ENCODE assay signal across 8 cellular contexts in genomic region chr20:45011108-45011526, GRCh38. TPM values are rescaled to one million over a fixed set of nuclear protein-coding genes. Genes with fewer than 3 reads are reported as not detected.
A peak's percentile ranks its signal among the peaks of the same experiment; 100 is the strongest.
DNase-seq lines count a peak whose midpoint lies in the region; ATAC-seq and TF ChIP-seq lines count a peak whose summit lies in the region.

No MANE protein-coding gene starts in this region.

- H3K4me3 ChIP-seq in BJ (ENCODE audit: low read depth, low read length), result no peak overlapping the region
- H3K4me3 ChIP-seq in fibroblast of mammary gland (ENCODE audit: control insufficient read depth, low read depth, low read length), result no peak overlapping the region
- H3K4me3 ChIP-seq in neuronal stem cell (ENCODE audit: low read length in 2 of 2), result no peak overlapping the region
- H3K4me3 ChIP-seq in upper lobe of right lung, result no peak overlapping the region

- H3K36me3 Mint-ChIP-seq in activated T-cell treated with anti-CD3 and anti-CD28 coated beads, Interleukin-2, amount 50 U/mL, for 24 hours (ENCODE audit: low read depth), result peaks cover 87% of the 10 kb centered on the region

- no peak overlapping the region for H3K14ac ChIP-seq in neuronal stem cell (ENCODE audit: low read length)

- ATAC-seq in upper lobe of right lung, result peak; percentile 75
- no peak for ATAC-seq in GM21737 (IDR thresholded peaks at IDR 0.05; ENCODE audit: unreplicated experiment)

- no peaks in the 10 kb centered on the region for H3K27me3 Mint-ChIP-seq in activated T-cell treated with anti-CD3 and anti-CD28 coated beads, Interleukin-2, amount 50 U/mL, for 24 hours

- H4K8ac ChIP-seq in neuronal stem cell (ENCODE audit: low read depth, low read length), result no peak overlapping the region

- DNase-seq in BJ (ENCODE audit: low read depth) (no peak), HCEC 1CT (peak; percentile 81), NCI-H774 (lab: John Stamatoyannopoulos, UW) (peak; percentile 9), fibroblast of mammary gland (ENCODE audit: low read depth) (peak; percentile 75), neuronal stem cell (ENCODE audit: low spot score) (peak; percentile 36), upper lobe of right lung (no peak)
- no peak for DNase-seq in activated T-cell treated with anti-CD3 and anti-CD28 coated beads, Interleukin-2, amount 50 U/mL, for 24 hours

- peak overlapping the region; percentile 62 for H3K27ac Mint-ChIP-seq in activated T-cell treated with anti-CD3 and anti-CD28 coated beads, Interleukin-2, amount 50 U/mL, for 24 hours

- H3K4me3 Mint-ChIP-seq in activated T-cell treated with anti-CD3 and anti-CD28 coated beads, Interleukin-2, amount 50 U/mL, for 24 hours, result no peak overlapping the region

- H3K36me3 ChIP-seq in BJ (ENCODE audit: control insufficient read depth, insufficient read depth, low read length), result peaks cover 2% of the 10 kb centered on the region; the same call in 1 of the 2 replicates
- peaks cover 2 to 42% of the 10 kb centered on the region in 2 donors for H3K36me3 ChIP-seq in neuronal stem cell (replicated peaks in 1 of 2; ENCODE audit: control insufficient read depth in 2 of 2, insufficient read depth in 2 of 2, low read length in 2 of 2)
- H3K36me3 ChIP-seq in upper lobe of right lung, result peaks cover 85% of the 10 kb centered on the region

- H3K27me3 ChIP-seq in BJ (ENCODE audit: control insufficient read depth, insufficient read depth, low read length), result no peaks in the 10 kb centered on the region
- H3K27me3 ChIP-seq in neuronal stem cell (ENCODE audit: control insufficient read depth in 3 of 3, insufficient read depth in 3 of 3, low read depth in 1 of 3, low read length in 3 of 3), result no peaks in the 10 kb centered on the region
- H3K27me3 ChIP-seq in upper lobe of right lung, result no peaks in the 10 kb centered on the region

- no peak overlapping the region for H2AFZ ChIP-seq in neuronal stem cell (ENCODE audit: low read length)

- H3K9me3 Mint-ChIP-seq in activated T-cell treated with anti-CD3 and anti-CD28 coated beads, Interleukin-2, amount 50 U/mL, for 24 hours, result no peaks in the 10 kb centered on the region

- no peak overlapping the region for H3K18ac ChIP-seq in neuronal stem cell (ENCODE audit: low read length)

- H3K23ac ChIP-seq in neuronal stem cell (ENCODE audit: low read depth, low read length, poor library complexity), result no peak overlapping the region

- no peak overlapping the region for H2BK12ac ChIP-seq in neuronal stem cell (ENCODE audit: low read length)

- H3K4ac ChIP-seq in neuronal stem cell (ENCODE audit: low read length), result no peak overlapping the region

- no peaks in the 10 kb centered on the region for H3K9me3 ChIP-seq in neuronal stem cell (replicated peaks in 1 of 2; ENCODE audit: control insufficient read depth in 2 of 2, insufficient read depth in 1 of 2, low read depth in 1 of 2, low read length in 2 of 2)
- no peaks in the 10 kb centered on the region for H3K9me3 ChIP-seq in upper lobe of right lung

- H3K4me1 Mint-ChIP-seq in activated T-cell treated with anti-CD3 and anti-CD28 coated beads, Interleukin-2, amount 50 U/mL, for 24 hours (ENCODE audit: low read depth), result peaks cover 64% of the 10 kb centered on the region

- no peaks in the 10 kb centered on the region for H3K4me1 ChIP-seq in neuronal stem cell (ENCODE audit: control insufficient read depth in 2 of 2, insufficient read depth in 1 of 2, low read depth in 1 of 2, low read length in 2 of 2)
- H3K4me1 ChIP-seq in upper lobe of right lung, result no peaks in the 10 kb centered on the region

- no peak overlapping the region for H2AK5ac ChIP-seq in neuronal stem cell (ENCODE audit: low read depth, low read length)

- WGBS in neuronal stem cell (ENCODE audit: extremely low coverage in 2 of 2, insufficient read length in 2 of 2, insufficient replicate concordance in 1 of 2), 2 donors, result no CpG with 5 or more reads among the region's 2 CpGs

- H2BK15ac ChIP-seq in neuronal stem cell (ENCODE audit: low read length), result no peak overlapping the region

- no peak overlapping the region for H3K27ac ChIP-seq in neuronal stem cell (replicated peaks; ENCODE audit: low read length)
- no peak overlapping the region for H3K27ac ChIP-seq in upper lobe of right lung

- H3K79me1 ChIP-seq in neuronal stem cell (ENCODE audit: low read depth, low read length), result no peaks in the 10 kb centered on the region

- POLR2A ChIA-PET in BJ (lab: Charles Lee), result no interaction called here

- intact Hi-C loops in upper lobe of right lung (cut with DNase I), result no loop called here

- no peak overlapping the region for H3K4me2 ChIP-seq in neuronal stem cell (ENCODE audit: insufficient read depth, low read length, poor library complexity, severe bottlenecking)

- peak; percentile 71 for TF ChIP-seq CTCF in BJ (IDR thresholded peaks at IDR 0.05; ENCODE audit: insufficient read depth, low read depth, low read length)
- peak; percentile 84 for TF ChIP-seq CTCF in fibroblast of mammary gland (conservative IDR thresholded peaks at IDR 0.05; ENCODE audit: control insufficient read depth, insufficient read depth, low read depth, low read length)
- TF ChIP-seq CTCF in upper lobe of right lung (IDR thresholded peaks at IDR 0.05), result peak; percentile 80

- CTCF ChIA-PET in BJ (lab: Yijun Ruan, JAX), result interaction anchor here (0.6 to 6.6 kb wide), 24 partner anchors 11 to 1067 kb away, joined by 3 to 106 read pairs (median 4); no protein-coding TSS in a partner anchor

- H2BK120ac ChIP-seq in neuronal stem cell (ENCODE audit: low read depth, low read length), result no peak overlapping the region

- no peak overlapping the region for H4K91ac ChIP-seq in neuronal stem cell (ENCODE audit: low read depth, low read length, poor library complexity)

- H2BK5ac ChIP-seq in neuronal stem cell (ENCODE audit: low read length), result no peak overlapping the region

- H3K9ac ChIP-seq in neuronal stem cell (ENCODE audit: low read depth, low read length, poor library complexity), result no peak overlapping the region

RNA-seq across cellular contexts. Expression of gene STK4, which starts 44.8 kb away (rescaled TPM):
- polyA plus RNA-seq in BJ (2011; rRNA removed), result 12.4 and 19.9 TPM in 2 replicates
- 14.9 and 16.0 TPM in 2 replicates for polyA minus RNA-seq in BJ (2011; rRNA and poly(A)+ RNA removed)
- polyA plus RNA-seq in neuronal stem cell (2013, experiment 1 of 2), result 17.2 TPM
- polyA plus RNA-seq in neuronal stem cell (2013, experiment 2 of 2), result 17.4 TPM
- total RNA-seq in upper lobe of right lung, result 52.6 TPM

RNA-seq across cellular contexts. Expression of gene TOMM34, which starts 50.9 kb away (rescaled TPM):
- 37.9 and 48.6 TPM in 2 replicates for polyA plus RNA-seq in BJ (2011; rRNA removed)
- 11.9 and 15.9 TPM in 2 replicates for polyA minus RNA-seq in BJ (2011; rRNA and poly(A)+ RNA removed)
- 35.5 TPM for polyA plus RNA-seq in neuronal stem cell (2013, experiment 1 of 2)
- 35.4 TPM for polyA plus RNA-seq in neuronal stem cell (2013, experiment 2 of 2)
- total RNA-seq in upper lobe of right lung, result 16.0 TPM

Comparison
In these comparisons a context has a peak if more than half of its experiments do, and no peak if none do; other contexts are left out.
1. DNase-seq: peak in HCEC 1CT (single experiment), NCI-H774 (single experiment), fibroblast of mammary gland (single experiment) and neuronal stem cell (single experiment); none in BJ (single experiment), activated T-cell treated with anti-CD3 and anti-CD28 coated beads, Interleukin-2, amount 50 U/mL, for 24 hours (single experiment) and upper lobe of right lung (single experiment).
2. Peak in every context shown above with its lines, with median percentiles within 50 percentile points of each other: CTCF ChIP-seq.